Comparison of ENCODE assay signal across 8 cellular contexts in the genomic region with DNA sequence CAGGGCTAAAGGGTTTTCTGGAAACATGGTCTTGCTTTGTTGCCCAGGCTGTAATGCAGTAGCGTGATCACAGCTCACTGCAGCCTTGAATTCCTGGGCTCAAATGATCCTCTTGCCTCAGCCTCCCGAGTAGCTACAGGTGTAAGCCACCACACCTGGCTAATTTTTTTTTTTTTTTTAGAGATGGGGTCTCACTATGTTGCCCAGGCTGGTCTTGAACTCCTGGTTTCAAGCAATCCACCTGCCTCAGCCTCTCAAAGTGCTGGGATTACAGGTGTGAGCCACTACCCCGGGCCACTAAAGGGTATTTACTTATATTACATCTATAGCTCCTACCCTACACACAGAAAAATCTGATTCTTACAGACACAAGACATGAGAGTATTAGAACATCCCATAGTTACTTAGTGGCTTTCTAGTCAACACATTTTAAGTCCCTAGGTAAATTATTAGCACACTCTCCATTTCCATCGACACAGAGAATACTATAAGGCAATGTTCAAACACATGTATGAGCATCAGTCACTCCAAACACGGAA. TPM values are rescaled to one million over a fixed set of nuclear protein-coding genes. Genes with fewer than 3 reads are reported as not detected.
DNase-seq lines count a peak whose midpoint lies in the region; ATAC-seq, FAIRE-seq and TF ChIP-seq lines count a peak whose summit lies in the region.

No MANE protein-coding gene starts in this region.

- DNase-seq in T-helper 2 cell treated with Interferon-gamma antibody and Interleukin-4, amounts not matched to agents 5 μg/mL and 100 μg/mL, for 36 hours (ENCODE audit: low spot score), result no peak
- DNase-seq in T-helper 2 cell, result no peak
- no peak for DNase-seq in mammary epithelial cell
- DNase-seq in stimulated activated naive B cell treated with anti-CD40 and anti-IgM and Interleukin-4, amounts not matched to agents 10 μg/mL and 1 μg/mL and 100 μg/mL, for 72 hours, result no peak
- DNase-seq in NCI-H146 treated with DMSO at 0.1 percent for 48 hours (lab: John Stamatoyannopoulos, UW; ENCODE audit: unreplicated experiment), result no peak
- DNase-seq in urothelium cell line (ENCODE audit: low spot score), result no peak

- no peak overlapping the region for H3K4me3 ChIP-seq in mammary epithelial cell (replicated peaks in 1 of 3; ENCODE audit: insufficient read depth in 1 of 3, low read depth in 2 of 3, low read length in 3 of 3)

- peak overlapping the region; percentile 60 for H2AFZ ChIP-seq in mammary epithelial cell (ENCODE audit: low read depth, low read length)

- H3K4me3 Mint-ChIP-seq in T-helper 2 cell treated with Interferon-gamma antibody and Interleukin-4, amounts not matched to agents 5 μg/mL and 100 μg/mL, for 36 hours, result peak overlapping the region; percentile 50
- H3K4me3 Mint-ChIP-seq in stimulated activated naive B cell treated with anti-CD40 and anti-IgM and Interleukin-4, amounts not matched to agents 10 μg/mL and 1 μg/mL and 100 μg/mL, for 72 hours, result peak overlapping the region; percentile 8 to 55

- peak overlapping the region; percentile 13 for H3K4me2 ChIP-seq in mammary epithelial cell (ENCODE audit: insufficient read depth, low read depth, low read length)

- H3K27me3 Mint-ChIP-seq in T-helper 2 cell treated with Interferon-gamma antibody and Interleukin-4, amounts not matched to agents 5 μg/mL and 100 μg/mL, for 36 hours (ENCODE audit: low read depth), result no peaks in the 10 kb centered on the region
- no peaks in the 10 kb centered on the region for H3K27me3 Mint-ChIP-seq in stimulated activated naive B cell treated with anti-CD40 and anti-IgM and Interleukin-4, amounts not matched to agents 10 μg/mL and 1 μg/mL and 100 μg/mL, for 72 hours

- no peak overlapping the region for H3K27ac ChIP-seq in mammary epithelial cell (ENCODE audit: insufficient read depth, low read depth, low read length)

- peaks cover 17% of the 10 kb centered on the region for H3K36me3 Mint-ChIP-seq in T-helper 2 cell treated with Interferon-gamma antibody and Interleukin-4, amounts not matched to agents 5 μg/mL and 100 μg/mL, for 36 hours (ENCODE audit: low read depth)
- H3K36me3 Mint-ChIP-seq in stimulated activated naive B cell treated with anti-CD40 and anti-IgM and Interleukin-4, amounts not matched to agents 10 μg/mL and 1 μg/mL and 100 μg/mL, for 72 hours, result peaks cover 1 to 17% of the 10 kb centered on the region in 2 donors

- no peaks in the 10 kb centered on the region for H3K79me2 ChIP-seq in mammary epithelial cell (ENCODE audit: insufficient read depth, low read length)

- in situ Hi-C loops in mammary epithelial cell (cut with MboI; ENCODE audit: low sequenced_read_pairs in 2 of 2), result no loop called here

- H3K4me1 Mint-ChIP-seq in T-helper 2 cell treated with Interferon-gamma antibody and Interleukin-4, amounts not matched to agents 5 μg/mL and 100 μg/mL, for 36 hours (ENCODE audit: low read depth), result peaks cover 18% of the 10 kb centered on the region
- H3K4me1 Mint-ChIP-seq in stimulated activated naive B cell treated with anti-CD40 and anti-IgM and Interleukin-4, amounts not matched to agents 10 μg/mL and 1 μg/mL and 100 μg/mL, for 72 hours, result peaks cover 8 to 15% of the 10 kb centered on the region in 2 donors

- no peak overlapping the region for H3K9ac ChIP-seq in mammary epithelial cell (ENCODE audit: insufficient read depth, low read length)

- H3K4me1 ChIP-seq in mammary epithelial cell (ENCODE audit: insufficient read depth, low read length), result peaks cover 21% of the 10 kb centered on the region

- H3K27ac Mint-ChIP-seq in T-helper 2 cell treated with Interferon-gamma antibody and Interleukin-4, amounts not matched to agents 5 μg/mL and 100 μg/mL, for 36 hours, result peak overlapping the region; percentile 96
- peak overlapping the region; percentile 90 for H3K27ac Mint-ChIP-seq in stimulated activated naive B cell treated with anti-CD40 and anti-IgM and Interleukin-4, amounts not matched to agents 10 μg/mL and 1 μg/mL and 100 μg/mL, for 72 hours

- 59% methylated on average over 5 of the region's 5 CpGs for WGBS in mammary epithelial cell (ENCODE audit: low coverage, missing lambda C conversion rate)

- no peaks in the 10 kb centered on the region for H3K9me3 ChIP-seq in mammary epithelial cell (replicated peaks; ENCODE audit: insufficient read depth, low read length)

- no peaks in the 10 kb centered on the region for H3K27me3 ChIP-seq in mammary epithelial cell (ENCODE audit: insufficient read depth, low read length)

- no peak for FAIRE-seq in urothelium cell line (lab: Jason Lieb, UNC)

- intact Hi-C loops in mammary epithelial cell (cut with micrococcal nuclease), result loop anchor here (1.0 kb wide), 4 partner anchors 14 to 94 kb away; a partner anchor contains a TSS

- BruUV-seq in mammary epithelial cell (replicated peaks; lab: Mats Ljungman, UMichigan), result no TSS peak

- dilution Hi-C loops in mammary epithelial cell (cut with HindIII; ENCODE audit: low sequenced_read_pairs), result no loop called here

- TF ChIP-seq CTCF in mammary epithelial cell (conservative IDR thresholded peaks at IDR 0.05 in 1 of 2, IDR thresholded peaks at IDR 0.05 in 1 of 2; ENCODE audit: extremely low read depth in 1 of 2, insufficient read depth in 1 of 2, low read depth in 1 of 2, low read length in 2 of 2), result no peak

- ATAC-seq in HG03139 (IDR thresholded peaks at IDR 0.05; ENCODE audit: unreplicated experiment) (peak; percentile 12), GM19395 (IDR thresholded peaks at IDR 0.05; ENCODE audit: unreplicated experiment) (no peak)
- ATAC-seq in stimulated activated naive B cell treated with anti-CD40 and anti-IgM and Interleukin-4, amounts not matched to agents 10 μg/mL and 1 μg/mL and 100 μg/mL, for 72 hours (replicated peaks), result no peak

- no peaks in the 10 kb centered on the region for H3K36me3 ChIP-seq in mammary epithelial cell (ENCODE audit: insufficient read depth, low read length)

- CTCF ChIA-PET in mammary epithelial cell (lab: Charles Lee; ENCODE audit: low non-redundant PET), result interaction anchor here (0.6 to 1.2 kb wide), 7 partner anchors 13 to 221 kb away, joined by 3 to 18 read pairs (median 5); a partner anchor contains a TSS

- H3K9me3 Mint-ChIP-seq in T-helper 2 cell treated with Interferon-gamma antibody and Interleukin-4, amounts not matched to agents 5 μg/mL and 100 μg/mL, for 36 hours, result peaks cover 3% of the 10 kb centered on the region
- peaks cover 0 to 4% of the 10 kb centered on the region in 2 donors for H3K9me3 Mint-ChIP-seq in stimulated activated naive B cell treated with anti-CD40 and anti-IgM and Interleukin-4, amounts not matched to agents 10 μg/mL and 1 μg/mL and 100 μg/mL, for 72 hours

- no peaks in the 10 kb centered on the region for H4K20me1 ChIP-seq in mammary epithelial cell (ENCODE audit: insufficient read depth, low read length)

RNA-seq across cellular contexts. Expression of a gene that starts 6.2 kb away (rescaled TPM):
- total RNA-seq in mammary epithelial cell, result 10 to 100 TPM; 38.4 to 55.7 TPM
- polyA plus RNA-seq in mammary epithelial cell, result 26.1 TPM
- polyA minus RNA-seq in mammary epithelial cell, result 74.9 TPM

RNA-seq across cellular contexts. Expression of a gene that starts 6.3 kb away (rescaled TPM):
- 1 to 10 TPM; 1.1 to 1.5 TPM for total RNA-seq in mammary epithelial cell
- polyA plus RNA-seq in mammary epithelial cell, result 0.63 TPM
- 2.1 TPM for polyA minus RNA-seq in mammary epithelial cell

RNA-seq across cellular contexts. Expression of a gene that starts 14.3 kb away (rescaled TPM):
- 100 to 1,000 TPM in 1 of 2 donors, 10 to 100 TPM in 1; 55.5 to 129 TPM for total RNA-seq in mammary epithelial cell
- 45.2 TPM for polyA plus RNA-seq in mammary epithelial cell
- 27.1 TPM for polyA minus RNA-seq in mammary epithelial cell

RNA-seq across cellular contexts. Expression of a gene that starts 22.1 kb away (rescaled TPM):
- under 1 TPM in 1 of 2 donors, not detected in 1; 0.33 TPM for total RNA-seq in mammary epithelial cell
- polyA plus RNA-seq in mammary epithelial cell, result 0.08 TPM
- not detected for polyA minus RNA-seq in mammary epithelial cell

RNA-seq across cellular contexts. Expression of a gene that starts 27.6 kb away (rescaled TPM):
- total RNA-seq in mammary epithelial cell, result 10 to 100 TPM; 35.8 to 85.1 TPM
- polyA plus RNA-seq in mammary epithelial cell, result 83.9 TPM
- polyA minus RNA-seq in mammary epithelial cell, result 82.8 TPM
